In genomic region chr12:19553177-19553576, GRCh38 we compare ENCODE assay signal across 18 cellular contexts.
DNase-seq lines count a peak whose midpoint lies in the region; ATAC-seq and TF ChIP-seq lines count a peak whose summit lies in the region.
"Had no signal": no experiment of that assay in that cellular context is flagged by ENCODE, and none has a peak within 500 bp of the region (broad histone marks: within the 10 kb centered on the region; RNA-seq: fewer than 3 reads in every experiment).

No MANE protein-coding gene starts in this region.

- H3K36me3 Mint-ChIP-seq in activated T-cell treated with anti-CD3 and anti-CD28 coated beads, Interleukin-2, amount 50 U/mL, for 4 hours (ENCODE audit: insufficient read depth): peaks cover 16% of the 10 kb centered on the region

- no peak for ATAC-seq in activated T-cell treated with anti-CD3 and anti-CD28 coated beads, Interleukin-2, amount 50 U/mL, for 4 hours
- ATAC-seq in HG03442 (IDR thresholded peaks at IDR 0.05; ENCODE audit: unreplicated experiment): no peak

- no peak for DNase-seq in activated T-cell treated with anti-CD3 and anti-CD28 coated beads, Interleukin-2, amount 50 U/mL, for 4 hours
- DNase-seq in activated T-cell treated with anti-CD3 and anti-CD28 coated beads for 4 hours (no peak), NCI-H1694 (lab: John Stamatoyannopoulos, UW) (peak; percentile 75), SK-N-MC (ENCODE audit: low read depth, low spot score) (no peak), myocyte (ENCODE audit: low read depth) (peak; percentile 32), Peyer's patch (no peak)
- DNase-seq: activated CD8-positive, alpha-beta memory T cell treated with anti-CD3 and anti-CD28 coated beads for 24 hours; activated effector memory CD4-positive, alpha-beta T cell treated with Interleukin-2 at 50 U/mL for 16 hours; amniotic stem cell; dermis blood vessel endothelial cell; H9; immature natural killer cell; NCI-H2029; SHP77; stomach; upper lobe of left lung had no signal

- peak overlapping the region; percentile 65 for H3K4me3 Mint-ChIP-seq in activated T-cell treated with anti-CD3 and anti-CD28 coated beads, Interleukin-2, amount 50 U/mL, for 4 hours
- H3K4me3 Mint-ChIP-seq: H9 had no signal

- H3K9me3 Mint-ChIP-seq in activated T-cell treated with anti-CD3 and anti-CD28 coated beads, Interleukin-2, amount 50 U/mL, for 4 hours: no peaks in the 10 kb centered on the region
- H3K9me3 Mint-ChIP-seq: H9, immature natural killer cell had no signal

- H3K27me3 ChIP-seq in Peyer's patch: no peaks in the 10 kb centered on the region
- H3K27me3 ChIP-seq: stomach, upper lobe of left lung had no signal

- peaks cover 13% of the 10 kb centered on the region for H3K4me1 Mint-ChIP-seq in activated T-cell treated with anti-CD3 and anti-CD28 coated beads, Interleukin-2, amount 50 U/mL, for 4 hours (ENCODE audit: low read depth)
- H3K4me1 Mint-ChIP-seq: H9 had no signal

- no peak overlapping the region for H3K9ac ChIP-seq in SK-N-MC (ENCODE audit: insufficient read length)

- no peaks in the 10 kb centered on the region for H3K4me1 ChIP-seq in Peyer's patch
- H3K4me1 ChIP-seq: upper lobe of left lung had no signal

- no peaks in the 10 kb centered on the region for H3K9me3 ChIP-seq in SK-N-MC (ENCODE audit: low read depth, low read length)
- no peaks in the 10 kb centered on the region for H3K9me3 ChIP-seq in Peyer's patch
- H3K9me3 ChIP-seq: stomach, upper lobe of left lung had no signal

- TF ChIP-seq POLR2A in Peyer's patch (IDR thresholded peaks at IDR 0.05): no peak

- H3K36me3 ChIP-seq in SK-N-MC (ENCODE audit: insufficient read depth, low read length): no peaks in the 10 kb centered on the region
- no peaks in the 10 kb centered on the region for H3K36me3 ChIP-seq in Peyer's patch
- H3K36me3 ChIP-seq: upper lobe of left lung had no signal

- H3K4me3 ChIP-seq in SK-N-MC (peak overlapping the region; percentile 41; the same call in 1 of the 2 replicates), Peyer's patch (no peak overlapping the region)
- H3K4me3 ChIP-seq: smooth muscle cell, stomach, upper lobe of left lung had no signal

- H3K27me3 Mint-ChIP-seq in activated T-cell treated with anti-CD3 and anti-CD28 coated beads, Interleukin-2, amount 50 U/mL, for 4 hours (ENCODE audit: low read depth): no peaks in the 10 kb centered on the region

- no peak for TF ChIP-seq CTCF in Peyer's patch (IDR thresholded peaks at IDR 0.05)

- H3K27ac ChIP-seq in SK-N-MC (peak overlapping the region; percentile 54; the same call in 1 of the 2 replicates), Peyer's patch (no peak overlapping the region)
- H3K27ac ChIP-seq: stomach, upper lobe of left lung had no signal

Comparison
In these comparisons a context has a peak if more than half of its experiments do, and no peak if none do; other contexts are left out.
1. DNase-seq: peak in NCI-H1694 (single experiment) and myocyte (single experiment); none in activated T-cell treated with anti-CD3 and anti-CD28 coated beads, Interleukin-2, amount 50 U/mL, for 4 hours (single experiment), activated T-cell treated with anti-CD3 and anti-CD28 coated beads for 4 hours (single experiment), SK-N-MC (single experiment) and Peyer's patch (0 of 3).